Comparison of ENCODE assay signal across 12 cellular contexts in genomic region chr12:94705656-94706055, GRCh38. TPM values are rescaled to one million over a fixed set of nuclear protein-coding genes. Genes with fewer than 3 reads are reported as not detected.
"Had no signal": no experiment of that assay in that cellular context is flagged by ENCODE, and none has a peak within 500 bp of the region (broad histone marks: within the 10 kb centered on the region; RNA-seq: fewer than 3 reads in every experiment).

No MANE protein-coding gene starts in this region.

- H3K9me3 ChIP-seq: breast epithelium, upper lobe of left lung had no signal

- H3K27me3 Mint-ChIP-seq: activated naive CD8-positive, alpha-beta T cell had no signal

- FAIRE-seq: frontal cortex had no signal

- H3K27ac ChIP-seq: breast epithelium, upper lobe of left lung had no signal

- H3K27me3 ChIP-seq: breast epithelium, dorsolateral prefrontal cortex, upper lobe of left lung had no signal

- H3K36me3 ChIP-seq: breast epithelium, upper lobe of left lung had no signal

- H3K36me3 Mint-ChIP-seq: activated CD4-positive, alpha-beta memory T cell treated with anti-CD3 and anti-CD28 coated beads for 36 hours; activated naive CD8-positive, alpha-beta T cell; naive thymus-derived CD4-positive, alpha-beta T cell had no signal

- DNase-seq: activated gamma-delta T cell; amygdala; dorsolateral prefrontal cortex; naive thymus-derived CD4-positive, alpha-beta T cell; occipital lobe; stimulated activated naive CD4-positive, alpha-beta T cell treated with Interleukin-2 at 50 U/mL for 16 hours; upper lobe of left lung had no signal

- H3K9me3 Mint-ChIP-seq: activated CD4-positive, alpha-beta memory T cell treated with anti-CD3 and anti-CD28 coated beads for 36 hours; naive thymus-derived CD4-positive, alpha-beta T cell had no signal

- H3K4me3 Mint-ChIP-seq: activated CD4-positive, alpha-beta memory T cell treated with anti-CD3 and anti-CD28 coated beads for 36 hours; activated naive CD8-positive, alpha-beta T cell; naive thymus-derived CD4-positive, alpha-beta T cell had no signal

- H3K4me1 ChIP-seq: breast epithelium had no signal

- H3K27ac Mint-ChIP-seq: activated CD4-positive, alpha-beta memory T cell treated with anti-CD3 and anti-CD28 coated beads for 36 hours; activated naive CD8-positive, alpha-beta T cell; naive thymus-derived CD4-positive, alpha-beta T cell had no signal

- H3K4me3 ChIP-seq: breast epithelium, dorsolateral prefrontal cortex, upper lobe of left lung had no signal

- ATAC-seq: naive thymus-derived CD4-positive, alpha-beta T cell; sciatic nerve had no signal

RNA-seq across cellular contexts. Expression of gene TMCC3, which starts 55.3 kb away (rescaled TPM):
- polyA plus RNA-seq: naive thymus-derived CD4-positive, alpha-beta T cell had no signal
